9 cellular contexts compared by ENCODE assay signal in genomic region chr17:15233022-15233805, GRCh38. TPM values are rescaled to one million over a fixed set of nuclear protein-coding genes. Genes with fewer than 3 reads are reported as not detected.
DNase-seq lines count a peak whose midpoint lies in the region; ATAC-seq and TF ChIP-seq lines count a peak whose summit lies in the region.
"Had no signal": no experiment of that assay in that cellular context is flagged by ENCODE, and none has a peak within 500 bp of the region (broad histone marks: within the 10 kb centered on the region; RNA-seq: fewer than 3 reads in every experiment).

No MANE protein-coding gene starts in this region.

- 52% methylated on average over 4 of the region's 4 CpGs for WGBS in right lobe of liver (ENCODE audit: insufficient coverage, low coverage, low lambda C conversion rate, missing lambda C conversion rate)

- no peaks in the 10 kb centered on the region for H3K36me3 Mint-ChIP-seq in T-cell

- intact Hi-C loops in right lobe of liver (cut with DNase I): no loop called here

- peak; percentile 30; the same call in 1 of the 2 replicates for TF ChIP-seq RAD21 in Ishikawa (IDR thresholded peaks at IDR 0.05; ENCODE audit: low read depth)

- H3K4me1 ChIP-seq in right lobe of liver: peaks cover 0 to 7% (median 0%) of the 10 kb centered on the region in 4 donors

- peaks cover 8 to 12% of the 10 kb centered on the region in 2 donors for H3K27me3 Mint-ChIP-seq in T-cell

- H3K4me3 Mint-ChIP-seq in T-cell: no peak overlapping the region

- in situ Hi-C loops in astrocyte of the spinal cord (cut with HindIII; ENCODE audit: low sequenced_read_pairs): no loop called here
- in situ Hi-C loops in G401 (cut with HindIII; ENCODE audit: low sequenced_read_pairs): no loop called here

- peaks cover 0 to 10% (median 6%) of the 10 kb centered on the region in 3 donors for H3K4me1 Mint-ChIP-seq in T-cell

- no peaks in the 10 kb centered on the region for H3K9me3 Mint-ChIP-seq in T-cell

- H3K27me3 ChIP-seq in BJ (ENCODE audit: control insufficient read depth, insufficient read depth, low read length) (no peaks in the 10 kb centered on the region), right lobe of liver (no peaks in the 10 kb centered on the region)

- CTCF ChIA-PET in BJ (lab: Yijun Ruan, JAX) (interaction anchor here (0.8 to 3.0 kb wide), 8 partner anchors 9 to 284 kb away, joined by 3 to 11 read pairs (median 4); no protein-coding TSS in a partner anchor), T-cell (lab: Charles Lee) (no interaction called here)

- no peak for DNase-seq in BJ (ENCODE audit: low read depth)
- peak; percentile 31 for DNase-seq in astrocyte of the spinal cord (ENCODE audit: low read depth, low spot score)
- no peak for DNase-seq in right lobe of liver
- DNase-seq in T-cell: no peak
- no peak for DNase-seq in G401 (ENCODE audit: low spot score)
- DNase-seq in SKM-1 (lab: John Stamatoyannopoulos, UW; ENCODE audit: unreplicated experiment): no peak
- DNase-seq in NK-92 (lab: John Stamatoyannopoulos, UW; ENCODE audit: unreplicated experiment): no peak

- H3K27ac Mint-ChIP-seq in T-cell: no peak overlapping the region

- H3K4me3 ChIP-seq in BJ (ENCODE audit: low read depth, low read length): no peak overlapping the region
- H3K4me3 ChIP-seq in astrocyte of the spinal cord (ENCODE audit: low read depth, low read length): no peak overlapping the region
- no peak overlapping the region for H3K4me3 ChIP-seq in right lobe of liver

- ATAC-seq in right lobe of liver (peak; percentile 57 to 80 (median 74)), T-cell (replicated peaks in 1 of 4) (no peak)

- peaks cover 25% of the 10 kb centered on the region for H3K36me3 ChIP-seq in BJ (ENCODE audit: control insufficient read depth, insufficient read depth, low read length)
- no peaks in the 10 kb centered on the region for H3K36me3 ChIP-seq in right lobe of liver

- H3K9me3 ChIP-seq in right lobe of liver: no peaks in the 10 kb centered on the region

- POLR2A ChIA-PET in BJ (lab: Charles Lee): no interaction called here
- POLR2A ChIA-PET in T-cell (lab: Charles Lee): no interaction called here

- no peak overlapping the region for H3K27ac ChIP-seq in right lobe of liver

- no peak for TF ChIP-seq POLR2A in right lobe of liver (IDR thresholded peaks at IDR 0.05)

- TF ChIP-seq CTCF in BJ (IDR thresholded peaks at IDR 0.05; ENCODE audit: insufficient read depth, low read depth, low read length) (peak; percentile 56), astrocyte of the spinal cord (IDR thresholded peaks at IDR 0.05; ENCODE audit: low read depth, low read length) (peak; percentile 43), right lobe of liver (IDR thresholded peaks at IDR 0.05) (peak in 3 of 4 donors; percentile 19 to 50 (median 27))

- TF ChIP-seq EP300 in Ishikawa (IDR thresholded peaks at IDR 0.05; ENCODE audit: borderline replicate concordance): no peak

TF ChIP-seq in Ishikawa, 13 proteins besides CTCF, POLR2A, EP300 and RAD21:
- TF ChIP-seq YY1 (IDR thresholded peaks at IDR 0.05; ENCODE audit: low read depth) (no peak), NFIC (IDR thresholded peaks at IDR 0.05) (no peak), FOXM1 (IDR thresholded peaks at IDR 0.05; ENCODE audit: borderline replicate concordance, low read depth) (no peak), USF1 (IDR thresholded peaks at IDR 0.05) (no peak), TCF12 (IDR thresholded peaks at IDR 0.05; ENCODE audit: low read depth) (no peak), CREB1 (IDR thresholded peaks at IDR 0.05; ENCODE audit: low read depth) (no peak), ZBTB7A (IDR thresholded peaks at IDR 0.05; ENCODE audit: low read depth) (no peak)

RNA-seq across cellular contexts. Expression of gene PMP22, which starts 31.9 kb away (rescaled TPM):
- 122 and 208 TPM in 2 replicates for polyA plus RNA-seq in BJ (2011; rRNA removed)
- 129 and 191 TPM in 2 replicates for polyA minus RNA-seq in BJ (2011; rRNA and poly(A)+ RNA removed)
- total RNA-seq in right lobe of liver: 1 to 10 TPM; 3.0 to 9.2 (median 6.9) TPM
- under 1 TPM in 3 of 5 donors, not detected in 2; 0.20 to 0.76 (median 0.44) TPM for total RNA-seq in T-cell
- total RNA-seq in G401 (2014; rRNA removed; shearing (Covaris generic)): 3.2 TPM in 1 of 2 replicates, not detected in the other
- polyA plus RNA-seq: neural cell had no signal

Comparison
In these comparisons a context has a peak if more than half of its experiments do, and no peak if none do; other contexts are left out.
1. ATAC-seq: peak in right lobe of liver (4 of 4); none in T-cell (0 of 4).
2. Peak in every context shown above with its lines, with median percentiles within 50 percentile points of each other: CTCF ChIP-seq.